In genomic region chr1:35573198-35573775, GRCh38 we compare ENCODE assay signal across 10 cellular contexts. TPM values are rescaled to one million over a fixed set of nuclear protein-coding genes. Genes with fewer than 3 reads are reported as not detected.
DNase-seq lines count a peak whose midpoint lies in the region; ATAC-seq and TF ChIP-seq lines count a peak whose summit lies in the region.
"Had no signal": no experiment of that assay in that cellular context is flagged by ENCODE, and none has a peak within 500 bp of the region (broad histone marks: within the 10 kb centered on the region; RNA-seq: fewer than 3 reads in every experiment).

TFAP2E (plus strand) TSS chr1:35573314; CDS start chr1:35573578, 264 bp downstream.

- H3K9me2 ChIP-seq in PC-3 (replicated peaks; ENCODE audit: low read length): no peaks in the 10 kb centered on the region

- DNase-seq in PC-3: peak; percentile 46
- no peak for DNase-seq in SW 1271 (lab: John Stamatoyannopoulos, UW)
- no peak for DNase-seq in activated naive CD4-positive, alpha-beta T cell treated with Interleukin-2 at 50 U/mL for 16 hours
- DNase-seq: naive thymus-derived CD8-positive, alpha-beta T cell had no signal

- peak within 1 kb of the TSS; percentile 52 for H3K9ac ChIP-seq in ES-I3 (ENCODE audit: low read depth, low read length)
- no peak within 1 kb of the TSS for H3K9ac ChIP-seq in PC-3 (ENCODE audit: low read length)

- peak within 1 kb of the TSS; percentile 34; the same call in 1 of the 2 replicates for H2AFZ ChIP-seq in PC-3 (ENCODE audit: low read length)

- no peaks in the 10 kb centered on the region for H3F3A ChIP-seq in PC-3 (ENCODE audit: low read length, unreplicated experiment)

- H3K79me2 ChIP-seq in PC-3 (ENCODE audit: low read length): no peaks in the 10 kb centered on the region

- H3K27ac ChIP-seq in PC-3 (ENCODE audit: low read length) (no peak within 1 kb of the TSS), mesodermal cell (ENCODE audit: low read depth, low read length, severe bottlenecking) (no peak within 1 kb of the TSS)

- no peaks in the 10 kb centered on the region; the same call in 1 of the 2 replicates for H4K20me1 ChIP-seq in PC-3 (ENCODE audit: low read length)

- peak within 1 kb of the TSS; percentile 71 for H3K4me2 ChIP-seq in PC-3 (ENCODE audit: low read length)

- ATAC-seq in PC-3 (peak; percentile 49), esophagus mucosa (peak; percentile 38), HG03571 (IDR thresholded peaks at IDR 0.05; ENCODE audit: unreplicated experiment) (no peak), GM21526 (IDR thresholded peaks at IDR 0.05; ENCODE audit: low FRiP score, unreplicated experiment) (no peak)
- ATAC-seq: K562 had no signal

- POLR2A ChIA-PET in PC-3 (lab: Charles Lee; ENCODE audit: unreplicated experiment): no interaction called here

- H3K9me3 ChIP-seq in ES-I3 (ENCODE audit: control insufficient read depth, insufficient read depth, low read length) (no peaks in the 10 kb centered on the region), PC-3 (ENCODE audit: low read length) (no peaks in the 10 kb centered on the region), mesodermal cell (ENCODE audit: control insufficient read depth, low read length) (no peaks in the 10 kb centered on the region)

- H3K36me3 ChIP-seq in ES-I3 (ENCODE audit: insufficient read depth, low read length) (no peaks in the 10 kb centered on the region), PC-3 (ENCODE audit: low read depth, low read length) (no peaks in the 10 kb centered on the region), mesodermal cell (ENCODE audit: control insufficient read depth, insufficient read depth, low read length) (no peaks in the 10 kb centered on the region)

- H3K4me1 ChIP-seq in ES-I3 (ENCODE audit: insufficient read depth, low read length) (peaks cover 20% of the 10 kb centered on the region), PC-3 (ENCODE audit: insufficient read depth, low read length) (peaks cover 18% of the 10 kb centered on the region), mesodermal cell (ENCODE audit: control insufficient read depth, insufficient read depth, low read length, poor library complexity, severe bottlenecking) (peaks cover 36% of the 10 kb centered on the region)

- H3K4me3 ChIP-seq in PC-3 (ENCODE audit: low read length) (peak within 1 kb of the TSS; percentile 63), mesodermal cell (ENCODE audit: extremely low read depth, insufficient read depth, low read length, poor library complexity, severe bottlenecking) (peak within 1 kb of the TSS; percentile 44)
- H3K4me3 ChIP-seq: K562 had no signal

- intact Hi-C loops in PC-3 (cut with micrococcal nuclease): no loop called here

- H3K27me3 ChIP-seq in PC-3 (ENCODE audit: low read length): no peaks in the 10 kb centered on the region

- CTCF ChIA-PET in PC-3 (lab: Charles Lee): interaction anchor here (0.9 kb wide), 2 partner anchors 8 to 154 kb away, joined by 3 to 4 read pairs; no protein-coding TSS in a partner anchor

- WGBS in mesodermal cell (ENCODE audit: insufficient coverage in 2 of 2), 2 experiments: 1 to 2% methylated on average over 43 to 60 of the region's 60 CpGs

- TF ChIP-seq CTCF in PC-3 (conservative IDR thresholded peaks at IDR 0.05; ENCODE audit: low read depth, low read length): no peak

- no TSS peak for BruUV-seq in PC-3 (replicated peaks; lab: Mats Ljungman, UMichigan)

RNA-seq across cellular contexts. Expression of gene TFAP2E, which starts in this region (rescaled TPM):
- total RNA-seq in PC-3 (2014; rRNA removed) (0.26 and 1.4 TPM in 2 replicates), esophagus mucosa (1.1 TPM)
- 0.63 TPM for polyA plus RNA-seq in mesodermal cell (2013, experiment 1 of 2)
- 0.35 TPM for polyA plus RNA-seq in mesodermal cell (2013, experiment 2 of 2)

Comparison
In these comparisons a context has a peak if more than half of its experiments do, and no peak if none do; other contexts are left out.
1. ATAC-seq: peak in PC-3 (single experiment) and esophagus mucosa (single experiment); none in HG03571 (single experiment) and GM21526 (single experiment).